Comparison of ENCODE assay signal across 14 cellular contexts in the genomic region with DNA sequence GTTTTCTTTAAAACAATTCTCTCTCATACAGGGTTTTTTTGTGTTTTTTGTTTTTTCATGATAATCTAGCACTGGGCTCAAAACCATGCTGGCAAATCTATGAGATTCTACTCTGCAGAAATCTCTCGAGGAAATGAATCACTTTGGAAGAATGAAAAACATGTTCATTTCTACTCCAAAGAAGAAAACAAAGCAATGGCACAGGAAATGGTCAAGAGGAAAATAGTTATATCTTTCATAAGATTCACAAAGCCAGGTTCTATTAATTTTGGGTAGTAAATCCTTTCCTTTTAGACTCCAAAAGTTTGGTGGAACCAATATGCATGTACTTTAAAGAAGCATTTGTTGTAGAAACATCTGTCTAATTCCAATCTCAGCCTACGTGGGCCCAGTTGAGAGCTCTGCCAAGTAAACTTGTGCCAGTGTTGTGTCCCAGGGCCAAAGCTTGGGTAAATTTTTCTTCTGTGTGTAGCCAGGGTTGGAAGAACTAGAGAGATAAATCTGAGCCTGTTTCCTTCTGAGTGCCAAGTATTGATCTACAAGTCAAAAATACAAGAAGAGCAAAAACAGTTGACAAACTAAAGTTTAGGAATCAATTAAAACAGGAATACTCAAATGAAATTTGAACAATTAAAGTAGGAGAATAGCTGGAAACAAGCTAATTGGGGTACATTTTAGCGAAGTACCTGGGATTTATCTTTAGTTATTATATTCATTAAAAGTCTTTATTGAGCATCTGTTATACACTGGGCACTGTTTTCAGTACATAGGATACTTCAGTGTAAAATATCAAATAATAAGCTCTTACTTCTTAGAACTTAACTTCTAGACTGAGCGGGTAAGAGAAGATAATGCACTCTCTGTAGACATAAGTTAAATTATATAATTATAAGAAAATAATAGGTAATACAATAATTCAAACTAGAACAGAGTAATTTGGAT.
DNase-seq lines count a peak whose midpoint lies in the region; ATAC-seq and TF ChIP-seq lines count a peak whose summit lies in the region.
"Had no signal": no experiment of that assay in that cellular context is flagged by ENCODE, and none has a peak within 500 bp of the region (broad histone marks: within the 10 kb centered on the region; RNA-seq: fewer than 3 reads in every experiment).

No MANE protein-coding gene starts in this region.

- H4K5ac ChIP-seq in H9 (ENCODE audit: insufficient read length, low read depth, low read length), result no peak overlapping the region

- intact Hi-C loops in CD8-positive, alpha-beta T cell (cut with DNase I, micrococcal nuclease), result no loop called here

- TF ChIP-seq CTCF in HFFc6 (IDR thresholded peaks at IDR 0.05), result no peak
- no peak for TF ChIP-seq CTCF in astrocyte of the spinal cord (IDR thresholded peaks at IDR 0.05; ENCODE audit: low read depth, low read length)
- TF ChIP-seq CTCF in H9 (conservative IDR thresholded peaks at IDR 0.05), result no peak
- no peak for TF ChIP-seq CTCF in CD8-positive, alpha-beta T cell (IDR thresholded peaks at IDR 0.05)

- H3K9me3 ChIP-seq in subcutaneous abdominal adipose tissue (ENCODE audit: control insufficient read depth in 5 of 5, low read length in 5 of 5), result no peaks in the 10 kb centered on the region
- no peaks in the 10 kb centered on the region for H3K9me3 ChIP-seq in H9 (ENCODE audit: control insufficient read depth, low read depth, low read length)
- no peaks in the 10 kb centered on the region for H3K9me3 ChIP-seq in CD8-positive, alpha-beta T cell (ENCODE audit: low read length)
- H3K9me3 ChIP-seq: ovary had no signal

- H3K4me3 ChIP-seq in astrocyte of the spinal cord (ENCODE audit: low read depth, low read length) (no peak overlapping the region), subcutaneous abdominal adipose tissue (ENCODE audit: low read depth in 1 of 5, low read length in 5 of 5) (no peak overlapping the region), H7 (ENCODE audit: insufficient read depth, low read depth, low read length) (no peak overlapping the region)
- H3K4me3 ChIP-seq in CD8-positive, alpha-beta T cell (ENCODE audit: low read depth, low read length), result no peak overlapping the region
- H3K4me3 ChIP-seq: ovary had no signal

- H3K14ac ChIP-seq in H9 (ENCODE audit: insufficient read depth, low read length), result no peak overlapping the region

- H3K36me3 ChIP-seq in subcutaneous abdominal adipose tissue (ENCODE audit: control insufficient read depth in 5 of 5, insufficient read depth in 5 of 5, low read length in 5 of 5), result no peaks in the 10 kb centered on the region
- no peaks in the 10 kb centered on the region for H3K36me3 ChIP-seq in H7 (replicated peaks; ENCODE audit: control insufficient read depth, insufficient read depth, low read length)
- H3K36me3 ChIP-seq in CD8-positive, alpha-beta T cell (ENCODE audit: insufficient read depth, low read length), result no peaks in the 10 kb centered on the region
- H3K36me3 ChIP-seq: ovary had no signal

- H2BK120ac ChIP-seq in H9 (ENCODE audit: low read depth, low read length, poor library complexity, severe bottlenecking), result no peak overlapping the region

- H4K91ac ChIP-seq in H9 (ENCODE audit: insufficient read length, low read depth, low read length), result no peak overlapping the region

- WGBS in H9 (ENCODE audit: extremely low coverage, insufficient read length, low lambda C conversion rate), result no CpG with 5 or more reads among the region's 4 CpGs

- no peak overlapping the region for H2BK20ac ChIP-seq in H9 (ENCODE audit: low read depth, low read length, poor library complexity, severe bottlenecking)

- ATAC-seq in CD8-positive, alpha-beta T cell, result no peak

- no peak overlapping the region for H3K4ac ChIP-seq in H9 (ENCODE audit: low read depth, low read length)

- peak overlapping the region; percentile 58 for H3K4me3 Mint-ChIP-seq in HFFc6
- no peak overlapping the region for H3K4me3 Mint-ChIP-seq in H9
- no peak overlapping the region for H3K4me3 Mint-ChIP-seq in CD8-positive, alpha-beta T cell
- H3K4me3 Mint-ChIP-seq: central memory CD8-positive, alpha-beta T cell had no signal

- H2BK15ac ChIP-seq in H9 (ENCODE audit: low read depth, low read length), result no peak overlapping the region

- H2AK5ac ChIP-seq in H9 (ENCODE audit: insufficient read length, low read length), result no peak overlapping the region

- in situ Hi-C loops in astrocyte of the spinal cord (cut with HindIII; ENCODE audit: low sequenced_read_pairs), result no loop called here

- POLR2A ChIA-PET in CD8-positive, alpha-beta T cell (lab: Charles Lee), result no interaction called here

- no peak overlapping the region for H2BK5ac ChIP-seq in H9 (ENCODE audit: insufficient read length, low read length)

- H3K9me3 Mint-ChIP-seq in HFFc6 (no peaks in the 10 kb centered on the region), H9 (no peaks in the 10 kb centered on the region)
- H3K9me3 Mint-ChIP-seq in CD8-positive, alpha-beta T cell, result no peaks in the 10 kb centered on the region
- H3K9me3 Mint-ChIP-seq: central memory CD8-positive, alpha-beta T cell had no signal

- no peak overlapping the region for H2BK12ac ChIP-seq in H9 (ENCODE audit: insufficient read length, low read depth, low read length)

- H3K4me1 Mint-ChIP-seq in HFFc6 (ENCODE audit: low read depth) (peaks cover 61% of the 10 kb centered on the region), H9 (peaks cover 0 to 2% of the 10 kb centered on the region in 2 experiments; a peak in 1 of 4 replicates)
- no peaks in the 10 kb centered on the region for H3K4me1 Mint-ChIP-seq in CD8-positive, alpha-beta T cell (ENCODE audit: low read depth)
- H3K4me1 Mint-ChIP-seq: central memory CD8-positive, alpha-beta T cell had no signal

- H3K27me3 ChIP-seq in subcutaneous abdominal adipose tissue (ENCODE audit: control insufficient read depth in 5 of 5, insufficient read depth in 4 of 5, low read length in 5 of 5), result no peaks in the 10 kb centered on the region
- no peaks in the 10 kb centered on the region for H3K27me3 ChIP-seq in H7 (ENCODE audit: control insufficient read depth, insufficient read depth, low read length)
- H3K27me3 ChIP-seq in H9 (ENCODE audit: insufficient read depth, low read length), result no peaks in the 10 kb centered on the region
- H3K27me3 ChIP-seq in CD8-positive, alpha-beta T cell (ENCODE audit: insufficient read depth, low read length), result no peaks in the 10 kb centered on the region
- H3K27me3 ChIP-seq: ovary had no signal

- H3K56ac ChIP-seq in H9 (ENCODE audit: insufficient read length, low read depth, low read length), result no peak overlapping the region

- no peak overlapping the region for H3K23ac ChIP-seq in H9 (ENCODE audit: insufficient read length, low read depth, low read length)

- H3K18ac ChIP-seq in H9 (ENCODE audit: insufficient read length, low read depth, low read length), result no peak overlapping the region

- H3K9ac ChIP-seq in subcutaneous abdominal adipose tissue (ENCODE audit: low read length in 5 of 5) (no peak overlapping the region), H9 (ENCODE audit: extremely low read depth, insufficient read length, low read length) (no peak overlapping the region)

- no peaks in the 10 kb centered on the region for H3K79me1 ChIP-seq in H9 (ENCODE audit: insufficient read depth, low read depth, low read length, poor library complexity, severe bottlenecking)

- H3K36me3 Mint-ChIP-seq in HFFc6 (ENCODE audit: low read depth) (peaks cover 16% of the 10 kb centered on the region), H9 (ENCODE audit: insufficient read depth in 1 of 3, low read depth in 3 of 3) (no peaks in the 10 kb centered on the region)
- no peaks in the 10 kb centered on the region for H3K36me3 Mint-ChIP-seq in CD8-positive, alpha-beta T cell

- H3K27me3 Mint-ChIP-seq in HFFc6 (ENCODE audit: insufficient read depth) (no peaks in the 10 kb centered on the region), H9 (ENCODE audit: low read depth) (no peaks in the 10 kb centered on the region)
- no peaks in the 10 kb centered on the region for H3K27me3 Mint-ChIP-seq in CD8-positive, alpha-beta T cell (ENCODE audit: low read depth)

- H4K20me1 ChIP-seq in H9 (ENCODE audit: control insufficient read depth, insufficient read depth, insufficient read length), result no peaks in the 10 kb centered on the region

- no peaks in the 10 kb centered on the region for H3K23me2 ChIP-seq in H9 (ENCODE audit: insufficient read length, low read depth, low read length, poor library complexity, severe bottlenecking)

- H3T11ph ChIP-seq in H9 (ENCODE audit: low read length), result no peak overlapping the region

- peak overlapping the region; percentile 92 for H3K27ac Mint-ChIP-seq in HFFc6
- H3K27ac Mint-ChIP-seq in H9, result no peak overlapping the region; a peak in 1 of 7 replicates
- no peak overlapping the region for H3K27ac Mint-ChIP-seq in CD8-positive, alpha-beta T cell

- DNase-seq in HFFc6 (peak; percentile 69), astrocyte of the spinal cord (ENCODE audit: low read depth, low spot score) (peak; percentile 87), hepatic stellate cell (ENCODE audit: low spot score) (peak; percentile 18), H7 (no peak), H9 (no peak)
- DNase-seq in stimulated activated CD4-positive, alpha-beta T cell treated with anti-CD3 and anti-CD28 coated beads, Interleukin-12 subunit alpha, Interleukin-12 subunit beta, amount 100 ng/mL, for 4 hours, result no peak
- DNase-seq in CD8-positive, alpha-beta T cell, result no peak
- DNase-seq: GF-D8, KBM-7, NCI-H524 treated with DMSO at 0.1 percent for 48 hours, T-helper 1 cell had no signal

- no peak overlapping the region for H2AFZ ChIP-seq in H9 (ENCODE audit: low read length)

- H3K4me2 ChIP-seq in H9 (ENCODE audit: insufficient read depth, insufficient read length, low read length), result no peak overlapping the region

- H3K27ac ChIP-seq in subcutaneous abdominal adipose tissue (ENCODE audit: low read depth, low read length), result peak overlapping the region; percentile 64
- H3K27ac ChIP-seq in H9 (ENCODE audit: insufficient read length, low read depth, low read length), result no peak overlapping the region
- no peak overlapping the region for H3K27ac ChIP-seq in CD8-positive, alpha-beta T cell (ENCODE audit: low read depth, low read length)

- H3K4me1 ChIP-seq in subcutaneous abdominal adipose tissue (ENCODE audit: control insufficient read depth in 5 of 5, insufficient read depth in 5 of 5, low read length in 5 of 5) (peaks cover 0 to 17% (median 5%) of the 10 kb centered on the region in 5 donors), H9 (ENCODE audit: insufficient read depth, low read length) (no peaks in the 10 kb centered on the region)
- H3K4me1 ChIP-seq in CD8-positive, alpha-beta T cell (ENCODE audit: insufficient read depth, low read length), result no peaks in the 10 kb centered on the region

- CTCF ChIA-PET in CD8-positive, alpha-beta T cell (lab: Charles Lee), result no interaction called here

- no peaks in the 10 kb centered on the region for H3K79me2 ChIP-seq in H9 (ENCODE audit: insufficient read depth, low read length)

- H4K8ac ChIP-seq in H9 (replicated peaks; ENCODE audit: insufficient read length, low read depth, low read length), result no peak overlapping the region

Comparison
In these comparisons a context has a peak if more than half of its experiments do, and no peak if none do; other contexts are left out.
1. DNase-seq: peak in HFFc6 (single experiment), astrocyte of the spinal cord (single experiment) and hepatic stellate cell (single experiment); none in H7 (single experiment), stimulated activated CD4-positive, alpha-beta T cell treated with anti-CD3 and anti-CD28 coated beads, Interleukin-12 subunit alpha, Interleukin-12 subunit beta, amount 100 ng/mL, for 4 hours (single experiment), H9 (single experiment) and CD8-positive, alpha-beta T cell (0 of 7).